2 cellular contexts compared by ENCODE assay signal in the genomic region with DNA sequence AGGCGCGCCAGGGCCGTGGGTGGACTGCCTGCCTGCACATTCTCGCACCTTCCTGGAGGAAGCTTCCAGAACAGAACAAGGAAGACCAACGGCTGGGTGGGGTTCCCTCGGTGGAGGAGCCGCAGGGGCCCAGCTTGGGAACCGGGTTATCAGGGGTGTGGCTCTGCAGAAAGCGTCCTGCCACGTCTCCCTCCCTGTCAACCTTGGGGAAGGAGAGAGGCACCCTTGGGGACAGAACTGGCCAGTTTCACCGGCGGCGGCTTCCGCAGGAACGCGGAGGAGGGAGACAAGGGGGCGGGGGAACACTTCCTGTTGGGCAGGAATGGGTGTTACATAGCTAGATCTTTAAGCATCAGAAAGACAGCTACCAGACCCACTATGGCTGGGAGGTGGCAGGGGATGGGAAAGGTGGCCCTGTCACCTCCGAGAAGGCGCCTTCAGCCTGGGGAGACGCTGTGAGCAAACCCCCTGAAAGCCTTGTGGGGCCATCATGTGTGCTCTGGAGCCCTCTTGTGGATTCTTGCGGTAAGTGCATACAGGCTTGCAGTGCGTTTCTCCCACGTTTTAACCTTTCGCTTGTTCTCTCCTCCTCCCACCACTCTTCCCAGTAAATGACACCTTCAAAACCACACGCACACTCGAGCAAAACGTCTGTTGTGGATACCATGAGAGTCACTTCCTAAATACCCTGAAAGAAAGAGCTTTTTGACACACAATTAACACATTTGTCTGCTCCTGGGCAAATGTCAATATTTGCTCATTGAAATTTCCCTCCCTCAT.
A peak's percentile ranks its signal among the peaks of the same experiment; 100 is the strongest.
TF ChIP-seq lines count a peak whose summit lies in the region.

No MANE protein-coding gene starts in this region.

TF ChIP-seq in HEK293, 187 proteins besides CTCF, POLR2A, EP300 and RAD21 (continued from another document and continues in another):
- no peak for TF ChIP-seq TCF7L2 (IDR thresholded peaks at IDR 0.05; ENCODE audit: borderline replicate concordance, low read depth, low read length)
- TF ChIP-seq ZNF510 (tag by site-specific recombination; IDR thresholded peaks at IDR 0.05; ENCODE audit: insufficient replicate concordance) = no peak
- peak; percentile 74 for TF ChIP-seq ZFP37 (tag by site-specific recombination; IDR thresholded peaks at IDR 0.05)
- 0 out of 2 replicates have a peak, but pooled peaks have one; percentile 40 for TF ChIP-seq SCRT2 (tag by site-specific recombination; IDR thresholded peaks at IDR 0.05)
- no peak for TF ChIP-seq ZNF175 (tag by site-specific recombination; IDR thresholded peaks at IDR 0.05)
- TF ChIP-seq, protein P1, sequence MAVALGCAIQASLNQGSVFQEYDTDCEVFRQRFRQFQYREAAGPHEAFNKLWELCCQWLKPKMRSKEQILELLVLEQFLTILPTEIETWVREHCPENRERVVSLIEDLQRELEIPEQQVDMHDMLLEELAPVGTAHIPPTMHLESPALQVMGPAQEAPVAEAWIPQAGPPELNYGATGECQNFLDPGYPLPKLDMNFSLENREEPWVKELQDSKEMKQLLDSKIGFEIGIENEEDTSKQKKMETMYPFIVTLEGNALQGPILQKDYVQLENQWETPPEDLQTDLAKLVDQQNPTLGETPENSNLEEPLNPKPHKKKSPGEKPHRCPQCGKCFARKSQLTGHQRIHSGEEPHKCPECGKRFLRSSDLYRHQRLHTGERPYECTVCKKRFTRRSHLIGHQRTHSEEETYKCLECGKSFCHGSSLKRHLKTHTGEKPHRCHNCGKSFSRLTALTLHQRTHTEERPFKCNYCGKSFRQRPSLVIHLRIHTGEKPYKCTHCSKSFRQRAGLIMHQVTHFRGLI (tag by site-specific recombination; IDR thresholded peaks at IDR 0.05) = peak; percentile 24; the same call in 1 of the 2 replicates
- TF ChIP-seq ZNF549 (tag by site-specific recombination; IDR thresholded peaks at IDR 0.05) = no peak
- TF ChIP-seq, protein P2, sequence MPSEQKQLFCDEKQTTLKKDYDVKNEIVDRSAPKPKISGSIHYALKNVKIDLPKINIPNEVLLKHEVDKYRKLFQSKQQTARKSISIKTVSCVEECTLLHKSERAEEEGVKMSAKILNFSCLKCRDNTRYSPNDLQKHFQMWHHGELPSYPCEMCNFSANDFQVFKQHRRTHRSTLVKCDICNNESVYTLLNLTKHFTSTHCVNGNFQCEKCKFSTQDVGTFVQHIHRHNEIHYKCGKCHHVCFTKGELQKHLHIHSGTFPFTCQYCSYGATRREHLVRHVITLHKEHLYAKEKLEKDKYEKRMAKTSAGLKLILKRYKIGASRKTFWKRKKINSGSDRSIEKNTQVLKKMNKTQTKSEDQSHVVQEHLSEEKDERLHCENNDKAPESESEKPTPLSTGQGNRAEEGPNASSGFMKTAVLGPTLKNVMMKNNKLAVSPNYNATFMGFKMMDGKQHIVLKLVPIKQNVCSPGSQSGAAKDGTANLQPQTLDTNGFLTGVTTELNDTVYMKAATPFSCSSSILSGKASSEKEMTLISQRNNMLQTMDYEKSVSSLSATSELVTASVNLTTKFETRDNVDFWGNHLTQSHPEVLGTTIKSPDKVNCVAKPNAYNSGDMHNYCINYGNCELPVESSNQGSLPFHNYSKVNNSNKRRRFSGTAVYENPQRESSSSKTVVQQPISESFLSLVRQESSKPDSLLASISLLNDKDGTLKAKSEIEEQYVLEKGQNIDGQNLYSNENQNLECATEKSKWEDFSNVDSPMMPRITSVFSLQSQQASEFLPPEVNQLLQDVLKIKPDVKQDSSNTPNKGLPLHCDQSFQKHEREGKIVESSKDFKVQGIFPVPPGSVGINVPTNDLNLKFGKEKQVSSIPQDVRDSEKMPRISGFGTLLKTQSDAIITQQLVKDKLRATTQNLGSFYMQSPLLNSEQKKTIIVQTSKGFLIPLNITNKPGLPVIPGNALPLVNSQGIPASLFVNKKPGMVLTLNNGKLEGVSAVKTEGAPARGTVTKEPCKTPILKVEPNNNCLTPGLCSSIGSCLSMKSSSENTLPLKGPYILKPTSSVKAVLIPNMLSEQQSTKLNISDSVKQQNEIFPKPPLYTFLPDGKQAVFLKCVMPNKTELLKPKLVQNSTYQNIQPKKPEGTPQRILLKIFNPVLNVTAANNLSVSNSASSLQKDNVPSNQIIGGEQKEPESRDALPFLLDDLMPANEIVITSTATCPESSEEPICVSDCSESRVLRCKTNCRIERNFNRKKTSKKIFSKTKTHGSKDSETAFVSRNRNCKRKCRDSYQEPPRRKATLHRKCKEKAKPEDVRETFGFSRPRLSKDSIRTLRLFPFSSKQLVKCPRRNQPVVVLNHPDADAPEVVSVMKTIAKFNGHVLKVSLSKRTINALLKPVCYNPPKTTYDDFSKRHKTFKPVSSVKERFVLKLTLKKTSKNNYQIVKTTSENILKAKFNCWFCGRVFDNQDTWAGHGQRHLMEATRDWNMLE (tag by site-specific recombination; conservative IDR thresholded peaks at IDR 0.05; ENCODE audit: low read depth) = peak; percentile 50
- TF ChIP-seq, protein P3, sequence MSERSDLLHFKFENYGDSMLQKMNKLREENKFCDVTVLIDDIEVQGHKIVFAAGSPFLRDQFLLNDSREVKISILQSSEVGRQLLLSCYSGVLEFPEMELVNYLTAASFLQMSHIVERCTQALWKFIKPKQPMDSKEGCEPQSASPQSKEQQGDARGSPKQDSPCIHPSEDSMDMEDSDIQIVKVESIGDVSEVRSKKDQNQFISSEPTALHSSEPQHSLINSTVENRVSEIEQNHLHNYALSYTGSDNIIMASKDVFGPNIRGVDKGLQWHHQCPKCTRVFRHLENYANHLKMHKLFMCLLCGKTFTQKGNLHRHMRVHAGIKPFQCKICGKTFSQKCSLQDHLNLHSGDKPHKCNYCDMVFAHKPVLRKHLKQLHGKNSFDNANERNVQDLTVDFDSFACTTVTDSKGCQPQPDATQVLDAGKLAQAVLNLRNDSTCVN (tag by site-specific recombination; optimal IDR thresholded peaks at IDR 0.05) = peak; percentile 6
- peak; percentile 24; the same call in 1 of the 2 replicates for TF ChIP-seq ZNF664 (tag by site-specific recombination; IDR thresholded peaks at IDR 0.05)
- no peak for TF ChIP-seq ZNF239 (tag by site-specific recombination; IDR thresholded peaks at IDR 0.05)
- no peak for TF ChIP-seq ZNF658 (tag by site-specific recombination; IDR thresholded peaks at IDR 0.05)
- TF ChIP-seq ZNF292 (tag by site-specific recombination; IDR thresholded peaks at IDR 0.05; ENCODE audit: borderline replicate concordance, low read depth) = no peak
- no peak for TF ChIP-seq ZNF677 (tag by site-specific recombination; IDR thresholded peaks at IDR 0.05)
- no peak for TF ChIP-seq ZNF610 (tag by site-specific recombination; IDR thresholded peaks at IDR 0.05; ENCODE audit: borderline replicate concordance)
- TF ChIP-seq, protein P4, sequence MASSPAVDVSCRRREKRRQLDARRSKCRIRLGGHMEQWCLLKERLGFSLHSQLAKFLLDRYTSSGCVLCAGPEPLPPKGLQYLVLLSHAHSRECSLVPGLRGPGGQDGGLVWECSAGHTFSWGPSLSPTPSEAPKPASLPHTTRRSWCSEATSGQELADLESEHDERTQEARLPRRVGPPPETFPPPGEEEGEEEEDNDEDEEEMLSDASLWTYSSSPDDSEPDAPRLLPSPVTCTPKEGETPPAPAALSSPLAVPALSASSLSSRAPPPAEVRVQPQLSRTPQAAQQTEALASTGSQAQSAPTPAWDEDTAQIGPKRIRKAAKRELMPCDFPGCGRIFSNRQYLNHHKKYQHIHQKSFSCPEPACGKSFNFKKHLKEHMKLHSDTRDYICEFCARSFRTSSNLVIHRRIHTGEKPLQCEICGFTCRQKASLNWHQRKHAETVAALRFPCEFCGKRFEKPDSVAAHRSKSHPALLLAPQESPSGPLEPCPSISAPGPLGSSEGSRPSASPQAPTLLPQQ (tag by site-specific recombination; IDR thresholded peaks at IDR 0.05) = peak; percentile 91
- peak; percentile 43; the same call in 1 of the 2 replicates for TF ChIP-seq TRIM28 (IDR thresholded peaks at IDR 0.05; ENCODE audit: borderline replicate concordance, low read length)
- no peak for TF ChIP-seq ZNF302 (tag by site-specific recombination; IDR thresholded peaks at IDR 0.05; ENCODE audit: low read depth)
- TF ChIP-seq ZNF624 (tag by site-specific recombination; IDR thresholded peaks at IDR 0.05) = no peak

TF ChIP-seq in K562, 482 proteins besides CTCF, POLR2A, EP300 and RAD21 (continued from another document and continues in another):
- TF ChIP-seq, protein P5, sequence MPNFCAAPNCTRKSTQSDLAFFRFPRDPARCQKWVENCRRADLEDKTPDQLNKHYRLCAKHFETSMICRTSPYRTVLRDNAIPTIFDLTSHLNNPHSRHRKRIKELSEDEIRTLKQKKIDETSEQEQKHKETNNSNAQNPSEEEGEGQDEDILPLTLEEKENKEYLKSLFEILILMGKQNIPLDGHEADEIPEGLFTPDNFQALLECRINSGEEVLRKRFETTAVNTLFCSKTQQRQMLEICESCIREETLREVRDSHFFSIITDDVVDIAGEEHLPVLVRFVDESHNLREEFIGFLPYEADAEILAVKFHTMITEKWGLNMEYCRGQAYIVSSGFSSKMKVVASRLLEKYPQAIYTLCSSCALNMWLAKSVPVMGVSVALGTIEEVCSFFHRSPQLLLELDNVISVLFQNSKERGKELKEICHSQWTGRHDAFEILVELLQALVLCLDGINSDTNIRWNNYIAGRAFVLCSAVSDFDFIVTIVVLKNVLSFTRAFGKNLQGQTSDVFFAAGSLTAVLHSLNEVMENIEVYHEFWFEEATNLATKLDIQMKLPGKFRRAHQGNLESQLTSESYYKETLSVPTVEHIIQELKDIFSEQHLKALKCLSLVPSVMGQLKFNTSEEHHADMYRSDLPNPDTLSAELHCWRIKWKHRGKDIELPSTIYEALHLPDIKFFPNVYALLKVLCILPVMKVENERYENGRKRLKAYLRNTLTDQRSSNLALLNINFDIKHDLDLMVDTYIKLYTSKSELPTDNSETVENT (CRISPR knock-in tag; IDR thresholded peaks at IDR 0.05) = peak; percentile 62; the same call in 1 of the 2 replicates
- TF ChIP-seq ZNF121 (CRISPR knock-in tag; conservative IDR thresholded peaks at IDR 0.05) (no peak), EP400 (IDR thresholded peaks at IDR 0.05) (peak; percentile 37; the same call in 1 of the 2 replicates), OTX1 (CRISPR knock-in tag; IDR thresholded peaks at IDR 0.05) (peak; percentile 57; the same call in 1 of the 2 replicates), SNIP1 (IDR thresholded peaks at IDR 0.05; ENCODE audit: low read depth) (peak; percentile 36; the same call in 1 of the 2 replicates), KDM2B (CRISPR knock-in tag; IDR thresholded peaks at IDR 0.05) (no peak), FOS (IDR thresholded peaks at IDR 0.05; ENCODE audit: extremely low read depth, insufficient read length) (no peak), HCFC1 (IDR thresholded peaks at IDR 0.05; ENCODE audit: low read depth, low read length) (no peak; the same call in 1 of the 2 replicates), HDGF (IDR thresholded peaks at IDR 0.05) (peak; percentile 90; the same call in 1 of the 2 replicates), ZFX (CRISPR knock-in tag; IDR thresholded peaks at IDR 0.05) (no peak), TCF7 (IDR thresholded peaks at IDR 0.05; ENCODE audit: borderline replicate concordance) (no peak), MAFK (IDR thresholded peaks at IDR 0.05; ENCODE audit: low read length) (0 out of 2 replicates have a peak, but pooled peaks have one; percentile 10), ZNF589 (CRISPR knock-in tag; IDR thresholded peaks at IDR 0.05; ENCODE audit: low read depth) (no peak), ZKSCAN8 (CRISPR knock-in tag; IDR thresholded peaks at IDR 0.05) (no peak), ZKSCAN3 (CRISPR knock-in tag; IDR thresholded peaks at IDR 0.05) (no peak), LARP7 (IDR thresholded peaks at IDR 0.05) (peak; percentile 72; the same call in 1 of the 2 replicates), ARNT (IDR thresholded peaks at IDR 0.05) (peak in 1 of 2 experiments; percentile 72; a peak in 1 of 4 replicates), KLF16 (IDR thresholded peaks at IDR 0.05) (peak; percentile 56), ZNF174 (CRISPR knock-in tag; IDR thresholded peaks at IDR 0.05) (no peak), ZNF507 (tag; conservative IDR thresholded peaks at IDR 0.05) (no peak), FUS (optimal IDR thresholded peaks at IDR 0.05; ENCODE audit: low read depth, low read length) (no peak), MTA1 (IDR thresholded peaks at IDR 0.05; ENCODE audit: borderline replicate concordance) (no peak), MTA2 (IDR thresholded peaks at IDR 0.05; ENCODE audit: low read depth) (no peak), CCNT2 (IDR thresholded peaks at IDR 0.05; ENCODE audit: borderline replicate concordance, extremely low read depth, insufficient read length, low read depth, low read length) (no peak), HNRNPK (IDR thresholded peaks at IDR 0.05; ENCODE audit: low read depth, low read length, poor library complexity, severe bottlenecking) (no peak), ZNF212 (CRISPR knock-in tag; IDR thresholded peaks at IDR 0.05) (no peak), CTBP1 (IDR thresholded peaks at IDR 0.05; ENCODE audit: borderline replicate concordance) (peak; percentile 89)
- TF ChIP-seq, protein P6, sequence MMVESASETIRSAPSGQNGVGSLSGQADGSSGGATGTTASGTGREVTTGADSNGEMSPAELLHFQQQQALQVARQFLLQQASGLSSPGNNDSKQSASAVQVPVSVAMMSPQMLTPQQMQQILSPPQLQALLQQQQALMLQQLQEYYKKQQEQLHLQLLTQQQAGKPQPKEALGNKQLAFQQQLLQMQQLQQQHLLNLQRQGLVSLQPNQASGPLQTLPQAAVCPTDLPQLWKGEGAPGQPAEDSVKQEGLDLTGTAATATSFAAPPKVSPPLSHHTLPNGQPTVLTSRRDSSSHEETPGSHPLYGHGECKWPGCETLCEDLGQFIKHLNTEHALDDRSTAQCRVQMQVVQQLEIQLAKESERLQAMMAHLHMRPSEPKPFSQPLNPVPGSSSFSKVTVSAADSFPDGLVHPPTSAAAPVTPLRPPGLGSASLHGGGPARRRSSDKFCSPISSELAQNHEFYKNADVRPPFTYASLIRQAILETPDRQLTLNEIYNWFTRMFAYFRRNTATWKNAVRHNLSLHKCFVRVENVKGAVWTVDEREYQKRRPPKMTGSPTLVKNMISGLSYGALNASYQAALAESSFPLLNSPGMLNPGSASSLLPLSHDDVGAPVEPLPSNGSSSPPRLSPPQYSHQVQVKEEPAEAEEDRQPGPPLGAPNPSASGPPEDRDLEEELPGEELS (CRISPR knock-in tag; IDR thresholded peaks at IDR 0.05; ENCODE audit: borderline replicate concordance) = no peak
- TF ChIP-seq, protein P7, sequence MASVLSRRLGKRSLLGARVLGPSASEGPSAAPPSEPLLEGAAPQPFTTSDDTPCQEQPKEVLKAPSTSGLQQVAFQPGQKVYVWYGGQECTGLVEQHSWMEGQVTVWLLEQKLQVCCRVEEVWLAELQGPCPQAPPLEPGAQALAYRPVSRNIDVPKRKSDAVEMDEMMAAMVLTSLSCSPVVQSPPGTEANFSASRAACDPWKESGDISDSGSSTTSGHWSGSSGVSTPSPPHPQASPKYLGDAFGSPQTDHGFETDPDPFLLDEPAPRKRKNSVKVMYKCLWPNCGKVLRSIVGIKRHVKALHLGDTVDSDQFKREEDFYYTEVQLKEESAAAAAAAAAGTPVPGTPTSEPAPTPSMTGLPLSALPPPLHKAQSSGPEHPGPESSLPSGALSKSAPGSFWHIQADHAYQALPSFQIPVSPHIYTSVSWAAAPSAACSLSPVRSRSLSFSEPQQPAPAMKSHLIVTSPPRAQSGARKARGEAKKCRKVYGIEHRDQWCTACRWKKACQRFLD (CRISPR knock-in tag; IDR thresholded peaks at IDR 0.05) = peak; percentile 42; the same call in 1 of the 2 replicates
- TF ChIP-seq, protein P8, sequence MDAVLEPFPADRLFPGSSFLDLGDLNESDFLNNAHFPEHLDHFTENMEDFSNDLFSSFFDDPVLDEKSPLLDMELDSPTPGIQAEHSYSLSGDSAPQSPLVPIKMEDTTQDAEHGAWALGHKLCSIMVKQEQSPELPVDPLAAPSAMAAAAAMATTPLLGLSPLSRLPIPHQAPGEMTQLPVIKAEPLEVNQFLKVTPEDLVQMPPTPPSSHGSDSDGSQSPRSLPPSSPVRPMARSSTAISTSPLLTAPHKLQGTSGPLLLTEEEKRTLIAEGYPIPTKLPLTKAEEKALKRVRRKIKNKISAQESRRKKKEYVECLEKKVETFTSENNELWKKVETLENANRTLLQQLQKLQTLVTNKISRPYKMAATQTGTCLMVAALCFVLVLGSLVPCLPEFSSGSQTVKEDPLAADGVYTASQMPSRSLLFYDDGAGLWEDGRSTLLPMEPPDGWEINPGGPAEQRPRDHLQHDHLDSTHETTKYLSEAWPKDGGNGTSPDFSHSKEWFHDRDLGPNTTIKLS (IDR thresholded peaks at IDR 0.05; ENCODE audit: borderline replicate concordance, low read depth) = peak; percentile 86
